27 cellular contexts compared by ENCODE assay signal in genomic region chr1:69455718-69456117, GRCh38.
"Had no signal": no experiment of that assay in that cellular context is flagged by ENCODE, and none has a peak within 500 bp of the region (broad histone marks: within the 10 kb centered on the region; RNA-seq: fewer than 3 reads in every experiment).

No MANE protein-coding gene starts in this region.

- DNase-seq: IMR-90, Kasumi-1, MM.1S, NCI-H1048, NCI-H1105, NCI-H1417, NCI-H146, NCI-H1694 treated with DMSO at 0.1 percent for 48 hours, NCI-H1930, NCI-H2081, NCI-H2107, NCI-H2171, NCI-H226, NCI-H446, NCI-H510A, NCI-H524 treated with DMSO at 0.1 percent for 48 hours, NCI-H69, NCI-H774, PC-3, SHP77, SK-N-SH, SW 1271, T-cell had no signal

- FAIRE-seq: HepG2 had no signal

- H3K4me2 ChIP-seq: KMS-11, SK-N-SH had no signal

- ATAC-seq: HepG2, Panc1, PC-3, T-cell had no signal

- H3K9me2 ChIP-seq: SK-N-SH had no signal

- H3K9ac ChIP-seq: KMS-11, SK-N-SH had no signal

- H3K27ac ChIP-seq: KMS-11, RWPE1 had no signal

- H3K9me3 ChIP-seq: SK-N-SH had no signal
